In the genomic region with DNA sequence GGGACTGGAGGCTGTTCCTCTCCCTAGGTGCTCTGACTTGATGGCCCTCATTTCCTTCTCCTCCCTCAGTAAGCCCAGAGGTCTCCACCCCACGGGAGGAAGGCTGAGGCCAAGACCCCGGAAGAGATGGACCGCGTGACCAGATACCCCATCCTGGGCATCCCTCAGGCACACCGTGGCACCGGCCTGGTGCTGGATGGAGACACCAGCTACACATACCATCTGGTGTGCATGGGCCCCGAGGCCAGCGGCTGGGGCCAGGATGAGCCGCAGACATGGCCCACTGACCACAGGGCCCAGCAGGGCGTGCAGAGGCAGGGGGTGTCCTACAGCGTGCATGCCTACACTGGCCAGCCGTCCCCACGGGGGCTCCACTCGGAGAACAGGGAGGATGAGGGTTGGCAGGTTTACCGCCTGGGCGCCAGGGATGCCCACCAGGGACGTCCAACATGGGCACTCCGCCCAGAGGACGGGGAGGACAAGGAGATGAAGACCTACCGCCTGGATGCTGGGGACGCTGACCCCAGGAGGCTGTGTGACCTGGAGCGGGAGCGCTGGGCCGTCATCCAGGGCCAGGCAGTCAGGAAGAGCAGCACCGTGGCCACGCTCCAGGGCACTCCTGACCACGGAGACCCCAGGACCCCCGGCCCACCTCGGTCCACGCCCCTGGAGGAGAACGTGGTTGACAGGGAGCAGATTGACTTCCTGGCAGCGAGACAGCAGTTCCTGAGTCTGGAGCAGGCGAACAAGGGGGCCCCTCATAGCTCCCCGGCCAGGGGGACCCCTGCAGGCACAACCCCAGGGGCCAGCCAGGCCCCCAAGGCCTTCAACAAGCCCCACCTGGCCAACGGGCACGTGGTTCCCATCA, we compare ENCODE assay signal across 22 cellular contexts. TPM values are rescaled to one million over a fixed set of nuclear protein-coding genes. Genes with fewer than 3 reads are reported as not detected.
"Had no signal": no experiment of that assay in that cellular context is flagged by ENCODE, and none has a peak within 500 bp of the region (broad histone marks: within the 10 kb centered on the region; RNA-seq: fewer than 3 reads in every experiment).

No MANE protein-coding gene starts in this region.

- H3K27ac ChIP-seq: dorsolateral prefrontal cortex, neutrophil, prostate gland, sigmoid colon, stomach, thyroid gland, vagina had no signal

- H3K4me1 ChIP-seq: sigmoid colon had no signal

- ATAC-seq: right cardiac atrium had no signal

- H3K4me3 Mint-ChIP-seq: immature natural killer cell; memory B cell; natural killer cell; stimulated activated effector memory CD8-positive, alpha-beta T cell treated with anti-CD3 and anti-CD28 coated beads, Interleukin-12 subunit alpha, Interleukin-12 subunit beta, amount 100 ng/mL, for 72 hours had no signal

- DNase-seq: cortex of kidney; effector CD4-positive, alpha-beta T cell; hypothalamus; immature natural killer cell; kidney glomerular epithelial cell; natural killer cell; sigmoid colon; stimulated activated naive CD4-positive, alpha-beta T cell treated with Interleukin-2 at 50 U/mL for 16 hours; stomach; thyroid gland had no signal

- H3K9me3 ChIP-seq: neutrophil, prostate gland, thyroid gland had no signal

- H3K4me1 Mint-ChIP-seq: immature natural killer cell; memory B cell; natural killer cell; stimulated activated effector memory CD8-positive, alpha-beta T cell treated with anti-CD3 and anti-CD28 coated beads, Interleukin-12 subunit alpha, Interleukin-12 subunit beta, amount 100 ng/mL, for 72 hours had no signal

- FAIRE-seq: frontal cortex had no signal

- H3K9me3 Mint-ChIP-seq: stimulated activated effector memory CD8-positive, alpha-beta T cell treated with anti-CD3 and anti-CD28 coated beads, Interleukin-12 subunit alpha, Interleukin-12 subunit beta, amount 100 ng/mL, for 72 hours had no signal

- H3K4me3 ChIP-seq: dorsolateral prefrontal cortex, lung, prostate gland, sigmoid colon, stomach, thyroid gland, vagina had no signal

- H3K36me3 Mint-ChIP-seq: immature natural killer cell; natural killer cell; stimulated activated effector memory CD8-positive, alpha-beta T cell treated with anti-CD3 and anti-CD28 coated beads, Interleukin-12 subunit alpha, Interleukin-12 subunit beta, amount 100 ng/mL, for 72 hours had no signal

- H3K36me3 ChIP-seq: neutrophil, prostate gland, sigmoid colon, thyroid gland, vagina had no signal

- H3K27me3 ChIP-seq: dorsolateral prefrontal cortex, thyroid gland, vagina had no signal

- H3K27ac Mint-ChIP-seq: immature natural killer cell; memory B cell; natural killer cell; stimulated activated effector memory CD8-positive, alpha-beta T cell treated with anti-CD3 and anti-CD28 coated beads, Interleukin-12 subunit alpha, Interleukin-12 subunit beta, amount 100 ng/mL, for 72 hours had no signal

RNA-seq across cellular contexts. Expression of a gene that starts 6.1 kb away (rescaled TPM):
- total RNA-seq: mononuclear cell, natural killer cell, skeletal muscle tissue, subcutaneous adipose tissue had no signal
- polyA plus RNA-seq: immature natural killer cell had no signal

RNA-seq across cellular contexts. Expression of a gene that starts 48.3 kb away (rescaled TPM):
- total RNA-seq: mononuclear cell had no signal
- polyA plus RNA-seq: immature natural killer cell had no signal
